ENCODE assay signal across 1 cellular context in genomic region chr7:18792866-18793595, GRCh38.
TF ChIP-seq lines count a peak whose summit lies in the region.

No MANE protein-coding gene starts in this region.

TF ChIP-seq in SK-N-SH treated with all-trans-retinoic acid at 6 μM for 48 hours, 23 proteins besides CTCF, POLR2A, EP300 and RAD21 (continued from another document):
- TF ChIP-seq, protein P1, sequence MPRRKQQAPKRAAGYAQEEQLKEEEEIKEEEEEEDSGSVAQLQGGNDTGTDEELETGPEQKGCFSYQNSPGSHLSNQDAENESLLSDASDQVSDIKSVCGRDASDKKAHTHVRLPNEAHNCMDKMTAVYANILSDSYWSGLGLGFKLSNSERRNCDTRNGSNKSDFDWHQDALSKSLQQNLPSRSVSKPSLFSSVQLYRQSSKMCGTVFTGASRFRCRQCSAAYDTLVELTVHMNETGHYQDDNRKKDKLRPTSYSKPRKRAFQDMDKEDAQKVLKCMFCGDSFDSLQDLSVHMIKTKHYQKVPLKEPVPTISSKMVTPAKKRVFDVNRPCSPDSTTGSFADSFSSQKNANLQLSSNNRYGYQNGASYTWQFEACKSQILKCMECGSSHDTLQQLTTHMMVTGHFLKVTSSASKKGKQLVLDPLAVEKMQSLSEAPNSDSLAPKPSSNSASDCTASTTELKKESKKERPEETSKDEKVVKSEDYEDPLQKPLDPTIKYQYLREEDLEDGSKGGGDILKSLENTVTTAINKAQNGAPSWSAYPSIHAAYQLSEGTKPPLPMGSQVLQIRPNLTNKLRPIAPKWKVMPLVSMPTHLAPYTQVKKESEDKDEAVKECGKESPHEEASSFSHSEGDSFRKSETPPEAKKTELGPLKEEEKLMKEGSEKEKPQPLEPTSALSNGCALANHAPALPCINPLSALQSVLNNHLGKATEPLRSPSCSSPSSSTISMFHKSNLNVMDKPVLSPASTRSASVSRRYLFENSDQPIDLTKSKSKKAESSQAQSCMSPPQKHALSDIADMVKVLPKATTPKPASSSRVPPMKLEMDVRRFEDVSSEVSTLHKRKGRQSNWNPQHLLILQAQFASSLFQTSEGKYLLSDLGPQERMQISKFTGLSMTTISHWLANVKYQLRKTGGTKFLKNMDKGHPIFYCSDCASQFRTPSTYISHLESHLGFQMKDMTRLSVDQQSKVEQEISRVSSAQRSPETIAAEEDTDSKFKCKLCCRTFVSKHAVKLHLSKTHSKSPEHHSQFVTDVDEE (CRISPR knock-in tag; IDR thresholded peaks at IDR 0.05), result peak; percentile 44; the same call in 1 of the 2 replicates
- peak; percentile 86 for TF ChIP-seq ISL1 (CRISPR knock-in tag; IDR thresholded peaks at IDR 0.05)
- TF ChIP-seq TOX (CRISPR knock-in tag; IDR thresholded peaks at IDR 0.05; ENCODE audit: borderline replicate concordance), result no peak
- TF ChIP-seq, protein P2, sequence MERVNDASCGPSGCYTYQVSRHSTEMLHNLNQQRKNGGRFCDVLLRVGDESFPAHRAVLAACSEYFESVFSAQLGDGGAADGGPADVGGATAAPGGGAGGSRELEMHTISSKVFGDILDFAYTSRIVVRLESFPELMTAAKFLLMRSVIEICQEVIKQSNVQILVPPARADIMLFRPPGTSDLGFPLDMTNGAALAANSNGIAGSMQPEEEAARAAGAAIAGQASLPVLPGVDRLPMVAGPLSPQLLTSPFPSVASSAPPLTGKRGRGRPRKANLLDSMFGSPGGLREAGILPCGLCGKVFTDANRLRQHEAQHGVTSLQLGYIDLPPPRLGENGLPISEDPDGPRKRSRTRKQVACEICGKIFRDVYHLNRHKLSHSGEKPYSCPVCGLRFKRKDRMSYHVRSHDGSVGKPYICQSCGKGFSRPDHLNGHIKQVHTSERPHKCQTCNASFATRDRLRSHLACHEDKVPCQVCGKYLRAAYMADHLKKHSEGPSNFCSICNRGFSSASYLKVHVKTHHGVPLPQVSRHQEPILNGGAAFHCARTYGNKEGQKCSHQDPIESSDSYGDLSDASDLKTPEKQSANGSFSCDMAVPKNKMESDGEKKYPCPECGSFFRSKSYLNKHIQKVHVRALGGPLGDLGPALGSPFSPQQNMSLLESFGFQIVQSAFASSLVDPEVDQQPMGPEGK (CRISPR knock-in tag; IDR thresholded peaks at IDR 0.05; ENCODE audit: borderline replicate concordance), result no peak
- no peak for TF ChIP-seq OSR1 (CRISPR knock-in tag; IDR thresholded peaks at IDR 0.05)
- peak; percentile 36; the same call in 1 of the 2 replicates for TF ChIP-seq TCF4 (CRISPR knock-in tag; IDR thresholded peaks at IDR 0.05; ENCODE audit: borderline replicate concordance)
- TF ChIP-seq CREB5 (CRISPR knock-in tag; IDR thresholded peaks at IDR 0.05; ENCODE audit: low read depth), result no peak; the same call in 1 of the 2 replicates
- no peak for TF ChIP-seq CSRNP3 (CRISPR knock-in tag; IDR thresholded peaks at IDR 0.05)
- TF ChIP-seq ZFP3 (CRISPR knock-in tag; IDR thresholded peaks at IDR 0.05), result no peak
- TF ChIP-seq ARNTL (CRISPR knock-in tag; IDR thresholded peaks at IDR 0.05; ENCODE audit: borderline replicate concordance, low read depth), result no peak
